Comparison of ENCODE assay signal across 13 cellular contexts in genomic region chr10:65394898-65395297, GRCh38.
DNase-seq lines count a peak whose midpoint lies in the region; ATAC-seq and TF ChIP-seq lines count a peak whose summit lies in the region.
"Had no signal": no experiment of that assay in that cellular context is flagged by ENCODE, and none has a peak within 500 bp of the region (broad histone marks: within the 10 kb centered on the region; RNA-seq: fewer than 3 reads in every experiment).

No MANE protein-coding gene starts in this region.

- TF ChIP-seq CTCF in mammary epithelial cell (conservative IDR thresholded peaks at IDR 0.05 in 1 of 2, IDR thresholded peaks at IDR 0.05 in 1 of 2; ENCODE audit: extremely low read depth in 1 of 2, insufficient read depth in 1 of 2, low read depth in 1 of 2, low read length in 2 of 2): no peak

- dilution Hi-C loops in mammary epithelial cell (cut with HindIII; ENCODE audit: low sequenced_read_pairs): no loop called here

- 14% methylated on average over 1 of the region's 1 CpG for WGBS in mammary epithelial cell (ENCODE audit: low coverage, missing lambda C conversion rate)

- no peaks in the 10 kb centered on the region for H3K79me2 ChIP-seq in mammary epithelial cell (ENCODE audit: insufficient read depth, low read length)

- H3K9me3 Mint-ChIP-seq in activated T-helper 2 cell treated with anti-CD3 and anti-CD28 coated beads, Interferon-gamma antibody, Interleukin-2, Interleukin-4, amounts not matched to agents 10 μg/mL and 5 μg/mL and 100 μg/mL, durations not matched to agents 14 hours and 24 hours and 36 hours: peaks cover 14% of the 10 kb centered on the region
- H3K9me3 Mint-ChIP-seq in activated CD8-positive, alpha-beta T cell treated with anti-CD3 and anti-CD28 coated beads, Interleukin-2, amount 10 ng/mL, durations not matched to agents 7 days and 5 days (ENCODE audit: insufficient read depth): peaks cover under 1% of the 10 kb centered on the region

- H3K4me2 ChIP-seq in mammary epithelial cell (ENCODE audit: insufficient read depth, low read depth, low read length): no peak overlapping the region
- H3K4me2 ChIP-seq: KMS-11 had no signal

- peak; percentile 47 for ATAC-seq in GM18508 (IDR thresholded peaks at IDR 0.05; ENCODE audit: insufficient read depth, unreplicated experiment)
- no peak for ATAC-seq in HG02973 (IDR thresholded peaks at IDR 0.05; ENCODE audit: unreplicated experiment)
- ATAC-seq in activated CD8-positive, alpha-beta T cell treated with anti-CD3 and anti-CD28 coated beads, Interleukin-2, amount 10 ng/mL, durations not matched to agents 7 days and 5 days: no peak
- ATAC-seq: body of pancreas; natural killer cell treated with Interleukin-12 subunit alpha and Interleukin-12 subunit beta and Interleukin-15 and Interleukin-18, amount 100 ng/mL, for 72 hours had no signal

- no peaks in the 10 kb centered on the region for H3K9me3 ChIP-seq in mammary epithelial cell (replicated peaks; ENCODE audit: insufficient read depth, low read length)
- H3K9me3 ChIP-seq: BLaER1 treated with 17β-estradiol and CSF1 and Interleukin-3, amounts not matched to agents 10 nM and 100 nM; body of pancreas; esophagus muscularis mucosa had no signal

- no peak overlapping the region for H3K9ac ChIP-seq in mammary epithelial cell (ENCODE audit: insufficient read depth, low read length)
- H3K9ac ChIP-seq: BLaER1 treated with 17β-estradiol and CSF1 and Interleukin-3, amounts not matched to agents 10 nM and 100 nM; KMS-11 had no signal

- no peaks in the 10 kb centered on the region for H4K20me1 ChIP-seq in mammary epithelial cell (ENCODE audit: insufficient read depth, low read length)
- H4K20me1 ChIP-seq: BLaER1 treated with 17β-estradiol and CSF1 and Interleukin-3, amounts not matched to agents 10 nM and 100 nM had no signal

- in situ Hi-C loops in mammary epithelial cell (cut with MboI; ENCODE audit: low sequenced_read_pairs in 2 of 2): no loop called here

- POLR2A ChIA-PET in activated CD8-positive, alpha-beta T cell treated with anti-CD3 and anti-CD28 coated beads, Interleukin-2, amount 10 ng/mL, durations not matched to agents 7 days and 5 days (lab: Charles Lee): no interaction called here

- no peaks in the 10 kb centered on the region for H3K36me3 Mint-ChIP-seq in activated T-helper 2 cell treated with anti-CD3 and anti-CD28 coated beads, Interferon-gamma antibody, Interleukin-2, Interleukin-4, amounts not matched to agents 10 μg/mL and 5 μg/mL and 100 μg/mL, durations not matched to agents 14 hours and 24 hours and 36 hours (ENCODE audit: low read depth)
- no peaks in the 10 kb centered on the region for H3K36me3 Mint-ChIP-seq in activated CD8-positive, alpha-beta T cell treated with anti-CD3 and anti-CD28 coated beads, Interleukin-2, amount 10 ng/mL, durations not matched to agents 7 days and 5 days (ENCODE audit: low read depth)

- intact Hi-C loops in mammary epithelial cell (cut with micrococcal nuclease): no loop called here
- intact Hi-C loops in activated T-helper 2 cell treated with anti-CD3 and anti-CD28 coated beads, Interferon-gamma antibody, Interleukin-2, Interleukin-4, amounts not matched to agents 10 μg/mL and 5 μg/mL and 100 μg/mL, durations not matched to agents 14 hours and 24 hours and 36 hours (cut with micrococcal nuclease): no loop called here

- BruUV-seq in mammary epithelial cell (replicated peaks; lab: Mats Ljungman, UMichigan): no TSS peak

- no peaks in the 10 kb centered on the region for H3K4me1 Mint-ChIP-seq in activated T-helper 2 cell treated with anti-CD3 and anti-CD28 coated beads, Interferon-gamma antibody, Interleukin-2, Interleukin-4, amounts not matched to agents 10 μg/mL and 5 μg/mL and 100 μg/mL, durations not matched to agents 14 hours and 24 hours and 36 hours (ENCODE audit: low read depth)
- H3K4me1 Mint-ChIP-seq in activated CD8-positive, alpha-beta T cell treated with anti-CD3 and anti-CD28 coated beads, Interleukin-2, amount 10 ng/mL, durations not matched to agents 7 days and 5 days (ENCODE audit: low read depth): no peaks in the 10 kb centered on the region

- no peak overlapping the region for H3K27ac Mint-ChIP-seq in activated T-helper 2 cell treated with anti-CD3 and anti-CD28 coated beads, Interferon-gamma antibody, Interleukin-2, Interleukin-4, amounts not matched to agents 10 μg/mL and 5 μg/mL and 100 μg/mL, durations not matched to agents 14 hours and 24 hours and 36 hours
- no peak overlapping the region for H3K27ac Mint-ChIP-seq in activated CD8-positive, alpha-beta T cell treated with anti-CD3 and anti-CD28 coated beads, Interleukin-2, amount 10 ng/mL, durations not matched to agents 7 days and 5 days
- H3K27ac Mint-ChIP-seq: natural killer cell treated with Interleukin-12 subunit alpha and Interleukin-12 subunit beta and Interleukin-15 and Interleukin-18, amount 100 ng/mL, for 72 hours had no signal

- no peaks in the 10 kb centered on the region for H3K27me3 Mint-ChIP-seq in activated T-helper 2 cell treated with anti-CD3 and anti-CD28 coated beads, Interferon-gamma antibody, Interleukin-2, Interleukin-4, amounts not matched to agents 10 μg/mL and 5 μg/mL and 100 μg/mL, durations not matched to agents 14 hours and 24 hours and 36 hours (ENCODE audit: low read depth)
- no peaks in the 10 kb centered on the region for H3K27me3 Mint-ChIP-seq in activated CD8-positive, alpha-beta T cell treated with anti-CD3 and anti-CD28 coated beads, Interleukin-2, amount 10 ng/mL, durations not matched to agents 7 days and 5 days (ENCODE audit: low read depth)
- H3K27me3 Mint-ChIP-seq: natural killer cell treated with Interleukin-12 subunit alpha and Interleukin-12 subunit beta and Interleukin-15 and Interleukin-18, amount 100 ng/mL, for 72 hours had no signal

- no peaks in the 10 kb centered on the region for H3K4me1 ChIP-seq in mammary epithelial cell (ENCODE audit: insufficient read depth, low read length)
- H3K4me1 ChIP-seq: body of pancreas, esophagus muscularis mucosa had no signal

- no peak overlapping the region for H2AFZ ChIP-seq in mammary epithelial cell (ENCODE audit: low read depth, low read length)

- H3K36me3 ChIP-seq in mammary epithelial cell (ENCODE audit: insufficient read depth, low read length): no peaks in the 10 kb centered on the region
- H3K36me3 ChIP-seq: BLaER1 treated with 17β-estradiol and CSF1 and Interleukin-3, amounts not matched to agents 10 nM and 100 nM; esophagus muscularis mucosa had no signal

- CTCF ChIA-PET in mammary epithelial cell (lab: Charles Lee; ENCODE audit: low non-redundant PET): no interaction called here
- CTCF ChIA-PET in activated CD8-positive, alpha-beta T cell treated with anti-CD3 and anti-CD28 coated beads, Interleukin-2, amount 10 ng/mL, durations not matched to agents 7 days and 5 days (lab: Charles Lee): no interaction called here

- no peaks in the 10 kb centered on the region for H3K27me3 ChIP-seq in mammary epithelial cell (ENCODE audit: insufficient read depth, low read length)
- H3K27me3 ChIP-seq: BLaER1 treated with 17β-estradiol and CSF1 and Interleukin-3, amounts not matched to agents 10 nM and 100 nM; body of pancreas; esophagus muscularis mucosa had no signal

- DNase-seq in HT1080 (ENCODE audit: low read depth) (peak; percentile 88), mammary epithelial cell (peak; percentile 80), non-pigmented ciliary epithelial cell (ENCODE audit: low read depth) (peak; percentile 24), MV-4-11 (lab: John Stamatoyannopoulos, UW) (no peak)
- DNase-seq in activated T-helper 2 cell treated with anti-CD3 and anti-CD28 coated beads, Interferon-gamma antibody, Interleukin-2, Interleukin-4, amounts not matched to agents 10 μg/mL and 5 μg/mL and 100 μg/mL, durations not matched to agents 14 hours and 24 hours and 36 hours (ENCODE audit: low spot score): no peak
- no peak for DNase-seq in activated CD8-positive, alpha-beta T cell treated with anti-CD3 and anti-CD28 coated beads, Interleukin-2, amount 10 ng/mL, durations not matched to agents 7 days and 5 days
- DNase-seq: body of pancreas had no signal

- H3K4me3 Mint-ChIP-seq in activated T-helper 2 cell treated with anti-CD3 and anti-CD28 coated beads, Interferon-gamma antibody, Interleukin-2, Interleukin-4, amounts not matched to agents 10 μg/mL and 5 μg/mL and 100 μg/mL, durations not matched to agents 14 hours and 24 hours and 36 hours (ENCODE audit: low read depth): no peak overlapping the region
- no peak overlapping the region for H3K4me3 Mint-ChIP-seq in activated CD8-positive, alpha-beta T cell treated with anti-CD3 and anti-CD28 coated beads, Interleukin-2, amount 10 ng/mL, durations not matched to agents 7 days and 5 days
- H3K4me3 Mint-ChIP-seq: natural killer cell treated with Interleukin-12 subunit alpha and Interleukin-12 subunit beta and Interleukin-15 and Interleukin-18, amount 100 ng/mL, for 72 hours had no signal

- H3K27ac ChIP-seq in mammary epithelial cell (ENCODE audit: insufficient read depth, low read depth, low read length): no peak overlapping the region
- H3K27ac ChIP-seq: BLaER1 treated with 17β-estradiol and CSF1 and Interleukin-3, amounts not matched to agents 10 nM and 100 nM; body of pancreas; esophagus muscularis mucosa; KMS-11 had no signal

- no peak overlapping the region for H3K4me3 ChIP-seq in mammary epithelial cell (replicated peaks in 1 of 3; ENCODE audit: insufficient read depth in 1 of 3, low read depth in 2 of 3, low read length in 3 of 3)
- H3K4me3 ChIP-seq: BLaER1 treated with 17β-estradiol and CSF1 and Interleukin-3, amounts not matched to agents 10 nM and 100 nM; body of pancreas; esophagus muscularis mucosa had no signal

Comparison
In these comparisons a context has a peak if more than half of its experiments do, and no peak if none do; other contexts are left out.
1. DNase-seq: peak in HT1080 (single experiment), mammary epithelial cell (single experiment) and non-pigmented ciliary epithelial cell (single experiment); none in activated T-helper 2 cell treated with anti-CD3 and anti-CD28 coated beads, Interferon-gamma antibody, Interleukin-2, Interleukin-4, amounts not matched to agents 10 μg/mL and 5 μg/mL and 100 μg/mL, durations not matched to agents 14 hours and 24 hours and 36 hours (single experiment), MV-4-11 (single experiment) and activated CD8-positive, alpha-beta T cell treated with anti-CD3 and anti-CD28 coated beads, Interleukin-2, amount 10 ng/mL, durations not matched to agents 7 days and 5 days (single experiment).